ENCODE assay signal across 13 cellular contexts in the genomic region with DNA sequence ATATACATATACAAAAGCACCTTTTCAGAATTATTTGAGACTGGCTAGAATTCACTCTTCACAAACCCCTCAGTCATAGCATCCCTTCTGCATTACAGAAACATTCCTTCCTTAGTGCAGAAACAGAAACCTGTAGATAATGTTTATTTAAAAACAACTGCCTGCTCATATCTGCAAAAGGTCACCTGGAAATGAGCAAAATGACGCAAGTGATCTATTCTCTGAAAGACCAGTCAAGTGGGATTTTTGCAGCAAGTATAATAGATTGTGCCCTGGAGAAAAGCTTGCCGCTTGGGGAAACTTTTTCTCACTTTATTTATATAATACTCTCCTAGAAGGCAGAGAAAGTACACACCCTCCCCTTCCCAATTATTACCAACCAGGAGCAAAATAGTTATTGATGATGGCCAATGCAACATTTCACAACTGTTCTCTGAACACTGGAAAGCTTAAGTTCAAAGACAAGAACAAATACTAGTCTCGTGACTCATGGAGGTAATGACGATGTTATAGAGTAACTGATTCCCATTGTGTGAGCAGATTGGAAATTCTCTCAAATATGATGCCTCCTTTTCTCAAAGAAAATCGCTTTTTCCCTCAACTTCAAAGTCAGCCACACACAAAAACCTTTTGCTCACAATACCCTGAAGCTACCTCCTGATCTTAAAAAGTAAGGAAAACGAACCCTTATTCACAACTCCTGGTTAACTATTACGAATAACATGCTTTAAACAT. TPM values are rescaled to one million over a fixed set of nuclear protein-coding genes. Genes with fewer than 3 reads are reported as not detected.
DNase-seq lines count a peak whose midpoint lies in the region; ATAC-seq, FAIRE-seq and TF ChIP-seq lines count a peak whose summit lies in the region.
"Had no signal": no experiment of that assay in that cellular context is flagged by ENCODE, and none has a peak within 500 bp of the region (broad histone marks: within the 10 kb centered on the region; RNA-seq: fewer than 3 reads in every experiment).

No MANE protein-coding gene starts in this region.

- peak overlapping the region; percentile 41 for H3K27ac ChIP-seq in cardiac muscle cell
- no peak overlapping the region for H3K27ac ChIP-seq in K562 (ENCODE audit: extremely low read depth, low read depth, low read length)
- peak overlapping the region; percentile 8 to 64 for H3K27ac ChIP-seq in kidney (ENCODE audit: low read depth in 2 of 2, low read length in 2 of 2)
- peak overlapping the region in 3 of 4 donors; percentile 10 to 51 (median 29) for H3K27ac ChIP-seq in transverse colon

- TF ChIP-seq EP300 in K562 (IDR thresholded peaks at IDR 0.05; ENCODE audit: low read length), result no peak
- TF ChIP-seq EP300 in transverse colon (IDR thresholded peaks at IDR 0.05; ENCODE audit: low read depth), result no peak

- no peak overlapping the region for H3K9ac ChIP-seq in K562 (ENCODE audit: insufficient read depth in 1 of 2, low read depth in 2 of 2, low read length in 2 of 2)
- H3K9ac ChIP-seq in kidney (ENCODE audit: low read length in 2 of 2), result no peak overlapping the region

- no peak overlapping the region for H3K4me3 ChIP-seq in cardiac muscle cell
- no peak overlapping the region for H3K4me3 ChIP-seq in K562
- peak overlapping the region; percentile 26 to 47 for H3K4me3 ChIP-seq in kidney (ENCODE audit: low read length in 2 of 2)
- H3K4me3 ChIP-seq in transverse colon, result no peak overlapping the region

- intact Hi-C loops in Right ventricle myocardium inferior (cut with DNase I) (no loop called here), K562 (cut with micrococcal nuclease) (no loop called here), kidney (cut with DNase I) (no loop called here), transverse colon (cut with DNase I; ENCODE audit: low total_unique reads) (no loop called here)

- no peak for ATAC-seq in Right ventricle myocardium inferior
- no peak for ATAC-seq in K562
- ATAC-seq in GM19023 (IDR thresholded peaks at IDR 0.05; ENCODE audit: unreplicated experiment), result no peak
- no peak for ATAC-seq in GM18502 (IDR thresholded peaks at IDR 0.05; ENCODE audit: poor library complexity, unreplicated experiment)
- ATAC-seq: stimulated activated naive B cell treated with anti-CD40 and anti-IgM and Interleukin-4, amounts not matched to agents 10 μg/mL and 1 μg/mL and 100 μg/mL, for 72 hours had no signal

- CTCF ChIA-PET in K562 (lab: Yijun Ruan, JAX; ENCODE audit: low intra/inter-chr PET ratio), result no interaction called here

- H3K4me1 ChIP-seq in cardiac muscle cell (ENCODE audit: low read depth) (peaks cover 4% of the 10 kb centered on the region), K562 (replicated peaks in 1 of 2; ENCODE audit: control insufficient read depth in 2 of 2, insufficient read depth in 2 of 2, low read length in 2 of 2) (peaks cover 3 to 15% of the 10 kb centered on the region in 2 experiments; a peak in 3 of 5 replicates), kidney (ENCODE audit: control insufficient read depth in 1 of 2, insufficient read depth in 1 of 2, low read depth in 1 of 2, low read length in 2 of 2) (no peaks in the 10 kb centered on the region), transverse colon (no peaks in the 10 kb centered on the region)

- TF ChIP-seq CTCF in cardiac muscle cell (IDR thresholded peaks at IDR 0.05; ENCODE audit: low read depth, low read length) (no peak), K562 (IDR thresholded peaks at IDR 0.05 in 2 of 3, conservative IDR thresholded peaks at IDR 0.05 in 1 of 3; ENCODE audit: insufficient read depth in 2 of 3, low read depth in 1 of 3, low read length in 3 of 3) (no peak), kidney (IDR thresholded peaks at IDR 0.05; ENCODE audit: borderline replicate concordance, extremely low read depth, insufficient read depth) (no peak), transverse colon (IDR thresholded peaks at IDR 0.05) (no peak)

- no peak for TF ChIP-seq POLR2A in K562 (conservative IDR thresholded peaks at IDR 0.05)
- no peak for TF ChIP-seq POLR2A in transverse colon (IDR thresholded peaks at IDR 0.05)

- H4K20me1 ChIP-seq in K562 (replicated peaks; ENCODE audit: control insufficient read depth, insufficient read depth, low read length), result no peaks in the 10 kb centered on the region

- no peaks in the 10 kb centered on the region for H3K27me3 ChIP-seq in cardiac muscle cell
- no peaks in the 10 kb centered on the region for H3K27me3 ChIP-seq in K562 (ENCODE audit: control insufficient read depth in 2 of 2, insufficient read depth in 2 of 2, low read length in 2 of 2)
- no peaks in the 10 kb centered on the region for H3K27me3 ChIP-seq in transverse colon

- H3K9me1 ChIP-seq in K562 (ENCODE audit: control insufficient read depth, insufficient read depth, low read length), result no peaks in the 10 kb centered on the region

- no peak for FAIRE-seq in K562 (lab: Jason Lieb, UNC)
- peak; percentile 77 for FAIRE-seq in kidney (lab: Jason Lieb, UNC)

- 0 out of 2 replicates have a peak overlapping the region, but pooled peaks have one; percentile 9 for H2AFZ ChIP-seq in K562 (ENCODE audit: low read depth, low read length)

- no peak for TF ChIP-seq RAD21 in K562 (CRISPR knock-in tag; conservative IDR thresholded peaks at IDR 0.05 in 1 of 2, IDR thresholded peaks at IDR 0.05 in 1 of 2)

- no peak overlapping the region for H3K4me2 ChIP-seq in K562 (ENCODE audit: insufficient read depth, low read length)

- no TSS peak for BruUV-seq in K562 (replicated peaks; lab: Mats Ljungman, UMichigan)

- DNase-seq in cardiac muscle cell (ENCODE audit: low read depth in 1 of 2, low spot score in 1 of 2), result peak in 1 of 2 donors; percentile 68
- DNase-seq in Right ventricle myocardium inferior (ENCODE audit: missing footprints), result no peak
- no peak for DNase-seq in K562 (ENCODE audit: extremely low read depth in 1 of 4, low spot score in 3 of 4)
- DNase-seq in kidney, result no peak
- DNase-seq in transverse colon, result no peak
- no peak for DNase-seq in NK-92 (lab: John Stamatoyannopoulos, UW; ENCODE audit: unreplicated experiment)
- DNase-seq: C1 segment of cervical spinal cord; foreskin melanocyte; NCI-H1417 treated with DMSO at 0.1 percent for 48 hours; stimulated activated naive B cell treated with anti-CD40 and anti-IgM and Interleukin-4, amounts not matched to agents 10 μg/mL and 1 μg/mL and 100 μg/mL, for 72 hours had no signal

- H3K9me3 ChIP-seq in cardiac muscle cell (ENCODE audit: low read depth) (no peaks in the 10 kb centered on the region), K562 (replicated peaks; ENCODE audit: control insufficient read depth, insufficient read depth, low read depth, low read length) (peaks cover 11% of the 10 kb centered on the region), kidney (ENCODE audit: control insufficient read depth in 1 of 2, low read length in 2 of 2) (no peaks in the 10 kb centered on the region), transverse colon (no peaks in the 10 kb centered on the region)

- H3K79me2 ChIP-seq in K562 (ENCODE audit: control insufficient read depth, insufficient read depth, low read length), result no peaks in the 10 kb centered on the region

- POLR2A ChIA-PET in K562 (lab: Yijun Ruan, JAX), result interaction anchor here (0.6 kb wide), 1 partner anchor 167 kb away, joined by 3 read pairs; no protein-coding TSS in a partner anchor

- in situ Hi-C loops in K562 (cut with MboI) (no loop called here), transverse colon (cut with MboI; ENCODE audit: low pct_ligation_motif_present in 1 of 4, low pct_unique_long_range_greater_than_20kb in 1 of 4, low sequenced_read_pairs in 3 of 4) (no loop called here)

- no peaks in the 10 kb centered on the region for H3K36me3 ChIP-seq in cardiac muscle cell
- no peaks in the 10 kb centered on the region for H3K36me3 ChIP-seq in K562 (ENCODE audit: control insufficient read depth, insufficient read depth, low read length)
- no peaks in the 10 kb centered on the region for H3K36me3 ChIP-seq in kidney (ENCODE audit: control insufficient read depth in 1 of 2, insufficient read depth in 2 of 2, low read length in 2 of 2)
- H3K36me3 ChIP-seq in transverse colon, result no peaks in the 10 kb centered on the region

- WGBS in K562 (ENCODE audit: insufficient coverage, low coverage, missing lambda C conversion rate), result 9% methylated on average over 6 of the region's 7 CpGs
- 54 to 56% methylated on average over 3 to 7 of the region's 7 CpGs for WGBS in transverse colon (ENCODE audit: low coverage in 1 of 2), 2 donors

TF ChIP-seq in K562, 482 proteins besides CTCF, POLR2A, EP300 and RAD21 (continues in another document):
- no peak for TF ChIP-seq MEF2A (IDR thresholded peaks at IDR 0.05; ENCODE audit: control insufficient read depth, low read depth, low read length)

RNA-seq across cellular contexts. Expression of gene MID1, which starts 41.2 kb away (rescaled TPM):
- total RNA-seq in cardiac muscle cell (41.2 and 63.9 TPM in 2 replicates), Right ventricle myocardium inferior (7.0 TPM), K562 (2014; rRNA removed) (0.09 and 0.29 TPM in 2 replicates), K562 (2014; rRNA removed; fragmentation: Illumina TruSeq; extraction: Trizol) (0.29 and 0.33 TPM in 2 replicates), K562 (2015; rRNA removed; fragmentation: Illumina TruSeq; extraction: Trizol) (0.49 and 0.54 TPM in 2 replicates), K562 (2021) (0.51 and 0.60 TPM in 2 replicates), kidney (54.1 TPM), transverse colon (10 to 100 TPM; 27.0 to 85.2 (median 37.7) TPM)
- polyA plus RNA-seq in cardiac muscle cell (34.6 and 56.1 TPM in 2 replicates), K562 (2011; rRNA removed) (0.45 and 0.54 TPM in 2 replicates), K562 (2014; fragmentation: Illumina TruSeq; extraction: Trizol) (0.54 and 0.58 TPM in 2 replicates), K562 (2014; fragmentation: Nextera tagmentation; extraction: Ambion mirVana) (under 1 TPM; 0.07 to 0.28 TPM), K562 (2014; rRNA removed) (0.13 and 0.17 TPM in 2 replicates), kidney (ENCODE audit: insufficient read depth, low read depth, low replicate concordance) (5.3 TPM)
- 0.72 and 1.00 TPM in 2 replicates for total RNA-seq in K562 (2011; cell fraction: chromatin; rRNA removed; ENCODE audit: low replicate concordance)
- total RNA-seq in K562 (2011; cell fraction: nucleolus; rRNA removed), result 0.53 and 0.67 TPM in 2 replicates
- 0.59 and 1.1 TPM in 2 replicates for total RNA-seq in K562 (2011; cell fraction: nucleoplasm; rRNA removed)
- polyA plus RNA-seq in K562 (2011; cell fraction: cytosol; rRNA removed), result 0.46 and 0.64 TPM in 2 replicates
- 1.1 and 1.8 TPM in 2 replicates for polyA plus RNA-seq in K562 (2011; cell fraction: nucleus; rRNA removed)
- polyA plus RNA-seq in K562 (2012), result 0.38 and 0.48 TPM in 2 replicates
- 1.2 and 2.2 TPM in 2 replicates for polyA minus RNA-seq in K562 (2011; rRNA and poly(A)+ RNA removed)
- 0.64 and 0.67 TPM in 2 replicates for polyA minus RNA-seq in K562 (2011; cell fraction: cytosol; rRNA and poly(A)+ RNA removed)
- polyA minus RNA-seq in K562 (2011; cell fraction: nucleus; rRNA and poly(A)+ RNA removed), result 0.94 and 1.6 TPM in 2 replicates
- total RNA-seq: activated T-helper 1 cell treated with anti-CD3 and anti-CD28 coated beads, Interleukin-12 subunit alpha, Interleukin-12 subunit beta, Interleukin-2, Interleukin-4 antibody, amounts not matched to agents 30 ng/mL and 10 ng/mL and 1 ng/mL, durations not matched to agents 14 hours and 24 hours and 36 hours had no signal

Comparison
In these comparisons a context has a peak if more than half of its experiments do, and no peak if none do; other contexts are left out.
1. H3K4me3 ChIP-seq: peak in kidney (2 of 2); none in cardiac muscle cell (single experiment), K562 (single experiment) and transverse colon (0 of 4).